Comparison of ENCODE assay signal across 32 cellular contexts in the genomic region with DNA sequence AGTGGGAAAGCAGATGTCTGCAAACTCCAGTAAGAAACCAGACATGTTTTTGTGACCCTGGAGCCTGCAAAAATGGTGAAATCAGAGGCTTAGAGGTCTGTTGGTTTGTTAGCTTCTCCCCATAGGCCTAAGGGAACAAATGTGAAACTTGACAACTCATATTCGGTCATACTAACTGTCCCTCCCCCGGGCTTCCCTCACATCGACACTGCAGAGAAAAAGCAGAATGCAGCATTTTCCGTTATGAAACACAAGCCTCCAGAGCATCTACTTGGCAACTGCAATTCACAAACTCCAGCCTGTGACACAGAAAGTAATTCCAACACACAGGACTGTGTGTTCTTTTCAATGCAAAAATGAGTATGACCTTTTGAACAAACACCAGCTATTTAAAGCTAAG. TPM values are rescaled to one million over a fixed set of nuclear protein-coding genes. Genes with fewer than 3 reads are reported as not detected.
DNase-seq lines count a peak whose midpoint lies in the region; ATAC-seq and FAIRE-seq lines count a peak whose summit lies in the region.
"Had no signal": no experiment of that assay in that cellular context is flagged by ENCODE, and none has a peak within 500 bp of the region (broad histone marks: within the 10 kb centered on the region; RNA-seq: fewer than 3 reads in every experiment).

No MANE protein-coding gene starts in this region.

- peaks cover 21% of the 10 kb centered on the region for H3K27me3 Mint-ChIP-seq in activated CD8-positive, alpha-beta memory T cell treated with anti-CD3 and anti-CD28 coated beads, Interleukin-2, amount 10 ng/mL, durations not matched to agents 7 days and 5 days

- H3K4me3 Mint-ChIP-seq in activated CD8-positive, alpha-beta memory T cell treated with anti-CD3 and anti-CD28 coated beads, Interleukin-2, amount 10 ng/mL, durations not matched to agents 7 days and 5 days = no peak overlapping the region
- H3K4me3 Mint-ChIP-seq: GM23338; stimulated activated memory B cell treated with anti-CD40 and anti-IgM and Interleukin-4, amounts not matched to agents 10 μg/mL and 1 μg/mL and 100 μg/mL, for 72 hours; T-helper 17 cell had no signal

- no peaks in the 10 kb centered on the region for H3K9me3 Mint-ChIP-seq in activated CD8-positive, alpha-beta memory T cell treated with anti-CD3 and anti-CD28 coated beads, Interleukin-2, amount 10 ng/mL, durations not matched to agents 7 days and 5 days (ENCODE audit: low read depth)
- H3K9me3 Mint-ChIP-seq: GM23338; neural crest cell; stimulated activated memory B cell treated with anti-CD40 and anti-IgM and Interleukin-4, amounts not matched to agents 10 μg/mL and 1 μg/mL and 100 μg/mL, for 72 hours had no signal

- CTCF ChIA-PET in activated CD8-positive, alpha-beta memory T cell treated with anti-CD3 and anti-CD28 coated beads, Interleukin-2, amount 10 ng/mL, durations not matched to agents 7 days and 5 days (lab: Charles Lee) = interaction anchor here (1.1 to 1.6 kb wide), 4 partner anchors 9 to 180 kb away, joined by 3 to 5 read pairs (median 4); no protein-coding TSS in a partner anchor

- DNase-seq in G401 (ENCODE audit: low spot score) = peak; percentile 56
- peak; percentile 11 for DNase-seq in activated CD8-positive, alpha-beta memory T cell treated with anti-CD3 and anti-CD28 coated beads, Interleukin-2, amount 10 ng/mL, durations not matched to agents 7 days and 5 days
- peak; percentile 15 for DNase-seq in ecto neural progenitor cell (ENCODE audit: low spot score)
- peak; percentile 18 for DNase-seq in left lobe of liver (ENCODE audit: low spot score)
- DNase-seq in GM19239 (ENCODE audit: insufficient read length, low spot score) = no peak
- DNase-seq in DMS 273 treated with DMSO at 0.1 percent for 48 hours (lab: John Stamatoyannopoulos, UW) = no peak
- DNase-seq: activated naive CD4-positive, alpha-beta T cell treated with anti-CD3 and anti-CD28 coated beads, Interleukin-2, amount 50 U/mL, for 16 hours; amniotic stem cell; dermis blood vessel endothelial cell; DND-41; Karpas-422; kidney; mammary epithelial cell; NCI-H1436 treated with DMSO at 0.1 percent for 48 hours; NCI-H2107; NCI-H446 treated with DMSO at 0.1 percent for 48 hours; right lobe of liver; RPMI8226; SK-N-SH; stimulated activated CD4-positive, alpha-beta T cell treated with anti-CD3 and anti-CD28 coated beads, Interleukin-4, amount 100 ng/mL, for 24 hours; substantia nigra; T-helper 17 cell; uterus had no signal

- ATAC-seq in activated CD8-positive, alpha-beta memory T cell treated with anti-CD3 and anti-CD28 coated beads, Interleukin-2, amount 10 ng/mL, durations not matched to agents 7 days and 5 days = no peak
- ATAC-seq in left lobe of liver (no peak), HG02970 (IDR thresholded peaks at IDR 0.05; ENCODE audit: low FRiP score, unreplicated experiment) (no peak), GM21576 (IDR thresholded peaks at IDR 0.05; ENCODE audit: unreplicated experiment) (no peak)
- ATAC-seq: activated CD4-positive, CD25-positive, alpha-beta regulatory T cell treated with anti-CD3 and anti-CD28 coated beads, Interleukin-2, amount 50 U/mL, for 24 hours; GM23338; right lobe of liver; stimulated activated memory B cell treated with anti-CD40 and anti-IgM and Interleukin-4, amounts not matched to agents 10 μg/mL and 1 μg/mL and 100 μg/mL, for 72 hours; T-helper 17 cell had no signal

- in situ Hi-C loops in G401 (cut with HindIII; ENCODE audit: low sequenced_read_pairs) = no loop called here

- no peak overlapping the region for H3K27ac Mint-ChIP-seq in activated CD8-positive, alpha-beta memory T cell treated with anti-CD3 and anti-CD28 coated beads, Interleukin-2, amount 10 ng/mL, durations not matched to agents 7 days and 5 days
- H3K27ac Mint-ChIP-seq: GM23338; stimulated activated memory B cell treated with anti-CD40 and anti-IgM and Interleukin-4, amounts not matched to agents 10 μg/mL and 1 μg/mL and 100 μg/mL, for 72 hours; T-helper 17 cell had no signal

- H3K36me3 Mint-ChIP-seq in activated CD8-positive, alpha-beta memory T cell treated with anti-CD3 and anti-CD28 coated beads, Interleukin-2, amount 10 ng/mL, durations not matched to agents 7 days and 5 days = no peaks in the 10 kb centered on the region
- H3K36me3 Mint-ChIP-seq: stimulated activated memory B cell treated with anti-CD40 and anti-IgM and Interleukin-4, amounts not matched to agents 10 μg/mL and 1 μg/mL and 100 μg/mL, for 72 hours had no signal

- peaks cover 9% of the 10 kb centered on the region for H3K4me1 Mint-ChIP-seq in activated CD8-positive, alpha-beta memory T cell treated with anti-CD3 and anti-CD28 coated beads, Interleukin-2, amount 10 ng/mL, durations not matched to agents 7 days and 5 days

- no peak for FAIRE-seq in GM19239 (lab: Jason Lieb, UNC)
- FAIRE-seq: endothelial cell of umbilical vein, GM12891, kidney had no signal

RNA-seq across cellular contexts. Expression of a gene that starts 3.7 kb away (rescaled TPM):
- total RNA-seq in G401 (2014; rRNA removed; shearing (Covaris generic)) = not detected in 2 replicates
- total RNA-seq in activated CD8-positive, alpha-beta memory T cell treated with anti-CD3 and anti-CD28 coated beads, Interleukin-2, amount 10 ng/mL, durations not matched to agents 7 days and 5 days = 1 to 10 TPM; 2.4 to 3.7 TPM
- total RNA-seq in left lobe of liver = 0.03 TPM
- total RNA-seq: dermis blood vessel endothelial cell, endothelial cell of umbilical vein, glomerular endothelial cell had no signal

Comparison
In these comparisons a context has a peak if more than half of its experiments do, and no peak if none do; other contexts are left out.
1. DNase-seq: peak in G401 (single experiment), activated CD8-positive, alpha-beta memory T cell treated with anti-CD3 and anti-CD28 coated beads, Interleukin-2, amount 10 ng/mL, durations not matched to agents 7 days and 5 days (single experiment), ecto neural progenitor cell (single experiment) and left lobe of liver (single experiment); none in GM19239 (single experiment) and DMS 273 treated with DMSO at 0.1 percent for 48 hours (single experiment).